In genomic region chr19:3039125-3039524, GRCh38 we compare ENCODE assay signal across 18 cellular contexts. TPM values are rescaled to one million over a fixed set of nuclear protein-coding genes. Genes with fewer than 3 reads are reported as not detected.
DNase-seq lines count a peak whose midpoint lies in the region; ATAC-seq and TF ChIP-seq lines count a peak whose summit lies in the region.
"Had no signal": no experiment of that assay in that cellular context is flagged by ENCODE, and none has a peak within 500 bp of the region (broad histone marks: within the 10 kb centered on the region; RNA-seq: fewer than 3 reads in every experiment).

No MANE protein-coding gene starts in this region.

- WGBS in endodermal cell (ENCODE audit: insufficient coverage in 1 of 2, insufficient read length in 1 of 2), 2 experiments: 76 to 85% methylated on average over 3 to 5 of the region's 5 CpGs

- no peak for ATAC-seq in activated CD8-positive, alpha-beta T cell treated with anti-CD3 and anti-CD28 coated beads, Interleukin-2, amount 10 ng/mL, durations not matched to agents 7 days and 5 days
- ATAC-seq in activated CD8-positive, alpha-beta T cell treated with anti-CD3 and anti-CD28 coated beads for 36 hours: no peak
- ATAC-seq in gastrocnemius medialis (no peak), HG02588 (IDR thresholded peaks at IDR 0.05; ENCODE audit: unreplicated experiment) (no peak)
- ATAC-seq: GM23338, Panc1 had no signal

- H3K4me3 ChIP-seq in endodermal cell (ENCODE audit: low read length) (no peak overlapping the region), gastrocnemius medialis (no peak overlapping the region)
- H3K4me3 ChIP-seq: GM23338 had no signal

- H3K27ac Mint-ChIP-seq in activated CD8-positive, alpha-beta T cell treated with anti-CD3 and anti-CD28 coated beads, Interleukin-2, amount 10 ng/mL, durations not matched to agents 7 days and 5 days: peak overlapping the region; percentile 54
- no peak overlapping the region for H3K27ac Mint-ChIP-seq in activated CD8-positive, alpha-beta T cell treated with anti-CD3 and anti-CD28 coated beads for 36 hours
- peak overlapping the region in 1 of 3 donors; percentile 66 for H3K27ac Mint-ChIP-seq in IgD-negative memory B cell
- H3K27ac Mint-ChIP-seq in endodermal cell: peak overlapping the region; percentile 59
- H3K27ac Mint-ChIP-seq: GM23338 had no signal

- peaks cover 5% of the 10 kb centered on the region for H3K4me1 ChIP-seq in endodermal cell (ENCODE audit: control insufficient read depth, insufficient read depth, low read length)
- H3K4me1 ChIP-seq in gastrocnemius medialis: peaks cover 19 to 20% of the 10 kb centered on the region in 2 donors

- H3K27ac ChIP-seq in endodermal cell (ENCODE audit: low read depth, low read length) (no peak overlapping the region), gastrocnemius medialis (peak overlapping the region in 3 of 4 donors; percentile 62 to 74 (median 68))

- intact Hi-C loops in activated CD8-positive, alpha-beta T cell treated with anti-CD3 and anti-CD28 coated beads for 36 hours (cut with micrococcal nuclease): loop anchor here (10.0 kb wide), 1 partner anchor 254 kb away; the partner anchor contains the start of genes SGTA and THOP1
- intact Hi-C loops in gastrocnemius medialis (cut with DNase I; ENCODE audit: low total_unique reads): loop anchor here (10.0 kb wide), 1 partner anchor 944 kb away; the partner anchor contains the start of genes IZUMO4 and MOB3A

- no peaks in the 10 kb centered on the region for H3K36me3 Mint-ChIP-seq in activated CD8-positive, alpha-beta T cell treated with anti-CD3 and anti-CD28 coated beads, Interleukin-2, amount 10 ng/mL, durations not matched to agents 7 days and 5 days (ENCODE audit: low read depth)
- H3K36me3 Mint-ChIP-seq in activated CD8-positive, alpha-beta T cell treated with anti-CD3 and anti-CD28 coated beads for 36 hours (ENCODE audit: low read depth): no peaks in the 10 kb centered on the region
- no peaks in the 10 kb centered on the region for H3K36me3 Mint-ChIP-seq in IgD-negative memory B cell
- H3K36me3 Mint-ChIP-seq in endodermal cell (ENCODE audit: low read depth): no peaks in the 10 kb centered on the region

- H3K9ac ChIP-seq in endodermal cell (ENCODE audit: extremely low read depth, low read length, poor library complexity, severe bottlenecking): no peak overlapping the region

- H3K9me3 ChIP-seq in endodermal cell (ENCODE audit: control insufficient read depth, low read length) (no peaks in the 10 kb centered on the region), gastrocnemius medialis (no peaks in the 10 kb centered on the region)

- no peaks in the 10 kb centered on the region for H3K9me3 Mint-ChIP-seq in activated CD8-positive, alpha-beta T cell treated with anti-CD3 and anti-CD28 coated beads, Interleukin-2, amount 10 ng/mL, durations not matched to agents 7 days and 5 days (ENCODE audit: insufficient read depth)
- no peaks in the 10 kb centered on the region for H3K9me3 Mint-ChIP-seq in activated CD8-positive, alpha-beta T cell treated with anti-CD3 and anti-CD28 coated beads for 36 hours
- H3K9me3 Mint-ChIP-seq in IgD-negative memory B cell (no peaks in the 10 kb centered on the region), endodermal cell (no peaks in the 10 kb centered on the region)
- H3K9me3 Mint-ChIP-seq: CD8-positive, alpha-beta memory T cell had no signal

- POLR2A ChIA-PET in activated CD8-positive, alpha-beta T cell treated with anti-CD3 and anti-CD28 coated beads, Interleukin-2, amount 10 ng/mL, durations not matched to agents 7 days and 5 days (lab: Charles Lee): no interaction called here
- POLR2A ChIA-PET in activated CD8-positive, alpha-beta T cell treated with anti-CD3 and anti-CD28 coated beads for 36 hours (lab: Charles Lee): interaction anchor here (0.7 to 3.4 kb wide), 3 partner anchors 14 to 21 kb away, joined by 3 to 12 read pairs (median 3); no protein-coding TSS in a partner anchor

- no peak for TF ChIP-seq CTCF in activated CD8-positive, alpha-beta T cell treated with anti-CD3 and anti-CD28 coated beads for 36 hours (IDR thresholded peaks at IDR 0.05)
- TF ChIP-seq CTCF in endodermal cell (conservative IDR thresholded peaks at IDR 0.05) (no peak), gastrocnemius medialis (IDR thresholded peaks at IDR 0.05 in 4 of 5, conservative IDR thresholded peaks at IDR 0.05 in 1 of 5) (no peak)

- H3K4me3 Mint-ChIP-seq in activated CD8-positive, alpha-beta T cell treated with anti-CD3 and anti-CD28 coated beads, Interleukin-2, amount 10 ng/mL, durations not matched to agents 7 days and 5 days: no peak overlapping the region
- no peak overlapping the region for H3K4me3 Mint-ChIP-seq in activated CD8-positive, alpha-beta T cell treated with anti-CD3 and anti-CD28 coated beads for 36 hours
- H3K4me3 Mint-ChIP-seq in IgD-negative memory B cell (peak overlapping the region in 3 of 4 donors; percentile 5 to 79 (median 59)), endodermal cell (no peak overlapping the region)
- H3K4me3 Mint-ChIP-seq: GM23338 had no signal

- no peak for DNase-seq in activated CD8-positive, alpha-beta T cell treated with anti-CD3 and anti-CD28 coated beads, Interleukin-2, amount 10 ng/mL, durations not matched to agents 7 days and 5 days
- no peak for DNase-seq in activated CD8-positive, alpha-beta T cell treated with anti-CD3 and anti-CD28 coated beads for 36 hours
- DNase-seq in endodermal cell (no peak), gastrocnemius medialis (no peak), CD1c-positive myeloid dendritic cell (ENCODE audit: extremely low spot score) (no peak), SHP77 (lab: John Stamatoyannopoulos, UW) (no peak)
- DNase-seq: CD8-positive, alpha-beta memory T cell; MV-4-11; NCI-H1417 treated with DMSO at 0.1 percent for 48 hours; NCI-H2029; NCI-H2171 treated with DMSO at 0.1 percent for 48 hours; NCI-H510A; NCI-H82; Right ventricle myocardium superior had no signal

- H3K27me3 Mint-ChIP-seq in activated CD8-positive, alpha-beta T cell treated with anti-CD3 and anti-CD28 coated beads, Interleukin-2, amount 10 ng/mL, durations not matched to agents 7 days and 5 days (ENCODE audit: low read depth): peaks cover 10% of the 10 kb centered on the region
- no peaks in the 10 kb centered on the region for H3K27me3 Mint-ChIP-seq in activated CD8-positive, alpha-beta T cell treated with anti-CD3 and anti-CD28 coated beads for 36 hours
- H3K27me3 Mint-ChIP-seq in IgD-negative memory B cell (peaks cover 18% of the 10 kb centered on the region), endodermal cell (ENCODE audit: insufficient read depth) (peaks cover 17% of the 10 kb centered on the region)

- H3K27me3 ChIP-seq in endodermal cell (ENCODE audit: control insufficient read depth, insufficient read depth, low read length, poor library complexity, severe bottlenecking) (no peaks in the 10 kb centered on the region), gastrocnemius medialis (no peaks in the 10 kb centered on the region)

- peaks cover 30% of the 10 kb centered on the region for H3K4me1 Mint-ChIP-seq in activated CD8-positive, alpha-beta T cell treated with anti-CD3 and anti-CD28 coated beads, Interleukin-2, amount 10 ng/mL, durations not matched to agents 7 days and 5 days (ENCODE audit: low read depth)
- H3K4me1 Mint-ChIP-seq in activated CD8-positive, alpha-beta T cell treated with anti-CD3 and anti-CD28 coated beads for 36 hours (ENCODE audit: low read depth): peaks cover 28% of the 10 kb centered on the region
- H3K4me1 Mint-ChIP-seq in IgD-negative memory B cell (peaks cover 12 to 16% (median 13%) of the 10 kb centered on the region in 3 donors), endodermal cell (peaks cover 24% of the 10 kb centered on the region)

- CTCF ChIA-PET in activated CD8-positive, alpha-beta T cell treated with anti-CD3 and anti-CD28 coated beads, Interleukin-2, amount 10 ng/mL, durations not matched to agents 7 days and 5 days (lab: Charles Lee): interaction anchor here (1.2 kb wide), 1 partner anchor 77 kb away, joined by 3 read pairs; no protein-coding TSS in a partner anchor
- CTCF ChIA-PET in activated CD8-positive, alpha-beta T cell treated with anti-CD3 and anti-CD28 coated beads for 36 hours (lab: Charles Lee): interaction anchor here (1.0 to 5.3 kb wide), 5 partner anchors 14 to 88 kb away, joined by 3 to 24 read pairs (median 4); no protein-coding TSS in a partner anchor

- no peaks in the 10 kb centered on the region for H3K36me3 ChIP-seq in endodermal cell (ENCODE audit: control insufficient read depth, insufficient read depth, low read length)
- no peaks in the 10 kb centered on the region for H3K36me3 ChIP-seq in gastrocnemius medialis

- no peak for TF ChIP-seq POLR2A in gastrocnemius medialis (IDR thresholded peaks at IDR 0.05)

- in situ Hi-C loops in gastrocnemius medialis (cut with MboI; ENCODE audit: low sequenced_read_pairs in 4 of 4): loop anchor here in 1 of 4 donors (10.0 kb wide), 1 partner anchor 64 kb away; the partner anchor contains the start of gene TLE6

RNA-seq across cellular contexts. Expression of gene TLE2, which starts 10.0 kb away (rescaled TPM):
- under 1 TPM; 0.24 to 0.57 TPM for total RNA-seq in activated CD8-positive, alpha-beta T cell treated with anti-CD3 and anti-CD28 coated beads, Interleukin-2, amount 10 ng/mL, durations not matched to agents 7 days and 5 days
- 1 to 10 TPM; 2.8 to 3.0 TPM for total RNA-seq in activated CD8-positive, alpha-beta T cell treated with anti-CD3 and anti-CD28 coated beads for 36 hours
- 0.56 TPM for polyA plus RNA-seq in IgD-negative memory B cell
- total RNA-seq in endodermal cell (10 to 100 TPM; 75.0 to 80.3 TPM), gastrocnemius medialis (10 to 100 TPM; 26.1 to 48.5 (median 45.2) TPM)
- 8.9 TPM for polyA plus RNA-seq in endodermal cell (2013, experiment 1 of 2)
- 10.2 TPM for polyA plus RNA-seq in endodermal cell (2013, experiment 2 of 2)

RNA-seq across cellular contexts. Expression of gene TLE5, which starts 23.2 kb away (rescaled TPM):
- 100 to 1,000 TPM; 635 to 655 TPM for total RNA-seq in activated CD8-positive, alpha-beta T cell treated with anti-CD3 and anti-CD28 coated beads, Interleukin-2, amount 10 ng/mL, durations not matched to agents 7 days and 5 days
- 100 to 1,000 TPM; 283 to 296 TPM for total RNA-seq in activated CD8-positive, alpha-beta T cell treated with anti-CD3 and anti-CD28 coated beads for 36 hours
- 443 TPM for polyA plus RNA-seq in IgD-negative memory B cell
- total RNA-seq in endodermal cell: 100 to 1,000 TPM; 488 to 575 TPM
- polyA plus RNA-seq in endodermal cell (2013, experiment 1 of 2): 171 TPM
- polyA plus RNA-seq in endodermal cell (2013, experiment 2 of 2): 199 TPM
- total RNA-seq in gastrocnemius medialis: 100 to 1,000 TPM; 437 to 686 (median 474) TPM

RNA-seq across cellular contexts. Expression of gene GNA11, which starts 55.0 kb away (rescaled TPM):
- under 1 TPM; 0.08 to 0.71 TPM for total RNA-seq in activated CD8-positive, alpha-beta T cell treated with anti-CD3 and anti-CD28 coated beads, Interleukin-2, amount 10 ng/mL, durations not matched to agents 7 days and 5 days
- total RNA-seq in activated CD8-positive, alpha-beta T cell treated with anti-CD3 and anti-CD28 coated beads for 36 hours: 1 to 10 TPM; 5.2 to 5.4 TPM
- polyA plus RNA-seq in IgD-negative memory B cell: 0.30 TPM
- total RNA-seq in endodermal cell (10 to 100 TPM; 26.5 to 29.0 TPM), gastrocnemius medialis (10 to 100 TPM; 38.3 to 72.5 (median 68.5) TPM)
- polyA plus RNA-seq in endodermal cell (2013, experiment 1 of 2): 21.8 TPM
- polyA plus RNA-seq in endodermal cell (2013, experiment 2 of 2): 17.4 TPM

Comparison
In these comparisons a context has a peak if more than half of its experiments do, and no peak if none do; other contexts are left out.
1. H3K4me3 Mint-ChIP-seq: peak in IgD-negative memory B cell (3 of 4); none in activated CD8-positive, alpha-beta T cell treated with anti-CD3 and anti-CD28 coated beads, Interleukin-2, amount 10 ng/mL, durations not matched to agents 7 days and 5 days (single experiment), activated CD8-positive, alpha-beta T cell treated with anti-CD3 and anti-CD28 coated beads for 36 hours (single experiment) and endodermal cell (single experiment).
2. RNA of gene TLE2, which starts 10.0 kb away (total RNA-seq): 75.0 to 80.3 TPM in endodermal cell and 26.1 to 48.5 TPM in gastrocnemius medialis; 2.8 to 3.0 TPM in activated CD8-positive, alpha-beta T cell treated with anti-CD3 and anti-CD28 coated beads for 36 hours and 0.24 to 0.57 TPM in activated CD8-positive, alpha-beta T cell treated with anti-CD3 and anti-CD28 coated beads, Interleukin-2, amount 10 ng/mL, durations not matched to agents 7 days and 5 days; every median in the first group is over 4 times any median in the second.
3. RNA of gene GNA11, which starts 55.0 kb away (total RNA-seq): 38.3 to 72.5 TPM in gastrocnemius medialis and 26.5 to 29.0 TPM in endodermal cell; 5.2 to 5.4 TPM in activated CD8-positive, alpha-beta T cell treated with anti-CD3 and anti-CD28 coated beads for 36 hours and 0.08 to 0.71 TPM in activated CD8-positive, alpha-beta T cell treated with anti-CD3 and anti-CD28 coated beads, Interleukin-2, amount 10 ng/mL, durations not matched to agents 7 days and 5 days; every median in the first group is over 4 times any median in the second.